In the genomic region with DNA sequence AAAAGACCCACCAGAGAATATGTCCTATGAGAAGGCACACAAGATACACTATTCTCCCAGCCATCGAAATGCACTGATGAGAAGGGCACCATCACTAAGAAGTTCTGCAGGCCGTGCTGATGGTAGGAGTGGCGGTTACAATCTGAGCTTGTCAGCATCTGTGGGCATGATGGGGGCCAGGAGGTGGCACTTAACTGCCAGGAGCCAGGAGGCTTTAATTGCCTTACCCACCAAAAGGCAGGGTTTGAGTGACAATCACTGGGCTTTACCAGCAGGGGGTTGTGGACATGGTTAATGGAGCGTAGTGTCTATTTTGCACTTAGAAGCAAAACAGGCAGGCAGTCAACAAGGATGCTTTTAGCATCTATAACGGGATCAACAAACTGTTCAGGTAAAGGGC, we compare ENCODE assay signal across 13 cellular contexts. TPM values are rescaled to one million over a fixed set of nuclear protein-coding genes. Genes with fewer than 3 reads are reported as not detected.
A peak's percentile ranks its signal among the peaks of the same experiment; 100 is the strongest.
DNase-seq lines count a peak whose midpoint lies in the region; ATAC-seq and TF ChIP-seq lines count a peak whose summit lies in the region.
"Had no signal": no experiment of that assay in that cellular context is flagged by ENCODE, and none has a peak within 500 bp of the region (broad histone marks: within the 10 kb centered on the region; RNA-seq: fewer than 3 reads in every experiment).

No MANE protein-coding gene starts in this region.

- DNase-seq in CD8-positive, alpha-beta T cell = peak in 1 of 7 experiments; percentile 23
- DNase-seq in GM12864 (ENCODE audit: low read depth) (no peak), NCI-H345 treated with DMSO at 0.1 percent for 48 hours (lab: John Stamatoyannopoulos, UW; ENCODE audit: unreplicated experiment) (peak; percentile 4), AG08396 (ENCODE audit: low spot score) (no peak), hippocampal formation (lab: John Stamatoyannopoulos, UW) (no peak)
- DNase-seq in effector memory CD8-positive, alpha-beta T cell = no peak
- DNase-seq: activated effector memory CD4-positive, alpha-beta T cell treated with Interleukin-2 at 50 U/mL for 16 hours; DMS153; IMR-90; pancreas; T-helper 9 cell; testis had no signal

- TF ChIP-seq CTCF in CD8-positive, alpha-beta T cell (IDR thresholded peaks at IDR 0.05) = no peak
- TF ChIP-seq CTCF in GM12864 (IDR thresholded peaks at IDR 0.05; ENCODE audit: low read depth, low read length, missing control alignments) = peak; percentile 36

- CTCF ChIA-PET in CD8-positive, alpha-beta T cell (lab: Charles Lee) = interaction anchor here (1.5 kb wide), 1 partner anchor 161 kb away, joined by 4 read pairs; no protein-coding TSS in a partner anchor

- no peaks in the 10 kb centered on the region for H3K9me3 ChIP-seq in CD8-positive, alpha-beta T cell (ENCODE audit: low read length)
- H3K9me3 ChIP-seq: pancreas, testis had no signal

- no peak overlapping the region for H3K27ac ChIP-seq in CD8-positive, alpha-beta T cell (ENCODE audit: low read depth, low read length)
- H3K27ac ChIP-seq: pancreas, testis had no signal

- H3K27ac Mint-ChIP-seq in CD8-positive, alpha-beta T cell = no peak overlapping the region
- no peak overlapping the region for H3K27ac Mint-ChIP-seq in effector memory CD8-positive, alpha-beta T cell

- no peak overlapping the region for H3K4me3 Mint-ChIP-seq in CD8-positive, alpha-beta T cell
- H3K4me3 Mint-ChIP-seq in effector memory CD8-positive, alpha-beta T cell = no peak overlapping the region

- H3K4me3 ChIP-seq in CD8-positive, alpha-beta T cell (ENCODE audit: low read depth, low read length) = no peak overlapping the region
- no peak overlapping the region for H3K4me3 ChIP-seq in GM12864 (ENCODE audit: low read depth, low read length)
- H3K4me3 ChIP-seq: pancreas, testis had no signal

- H3K4me1 Mint-ChIP-seq in CD8-positive, alpha-beta T cell (ENCODE audit: low read depth) = peaks cover 3% of the 10 kb centered on the region
- H3K4me1 Mint-ChIP-seq in effector memory CD8-positive, alpha-beta T cell (ENCODE audit: low read depth in 2 of 2) = no peaks in the 10 kb centered on the region

- no peaks in the 10 kb centered on the region for H3K9me3 Mint-ChIP-seq in CD8-positive, alpha-beta T cell
- H3K9me3 Mint-ChIP-seq in effector memory CD8-positive, alpha-beta T cell = no peaks in the 10 kb centered on the region

- ATAC-seq in CD8-positive, alpha-beta T cell = peak; percentile 23
- ATAC-seq in effector memory CD8-positive, alpha-beta T cell (replicated peaks) = peak; percentile 32
- ATAC-seq in GM19397 (IDR thresholded peaks at IDR 0.05; ENCODE audit: unreplicated experiment) = no peak

- no peaks in the 10 kb centered on the region for H3K36me3 Mint-ChIP-seq in CD8-positive, alpha-beta T cell
- H3K36me3 Mint-ChIP-seq in effector memory CD8-positive, alpha-beta T cell (ENCODE audit: insufficient read depth) = no peaks in the 10 kb centered on the region

- no peaks in the 10 kb centered on the region for H3K4me1 ChIP-seq in CD8-positive, alpha-beta T cell (ENCODE audit: insufficient read depth, low read length)
- H3K4me1 ChIP-seq: pancreas, testis had no signal

- H3K27me3 Mint-ChIP-seq in CD8-positive, alpha-beta T cell (ENCODE audit: low read depth) = no peaks in the 10 kb centered on the region
- no peaks in the 10 kb centered on the region for H3K27me3 Mint-ChIP-seq in effector memory CD8-positive, alpha-beta T cell

- H3K36me3 ChIP-seq in CD8-positive, alpha-beta T cell (ENCODE audit: insufficient read depth, low read length) = no peaks in the 10 kb centered on the region
- H3K36me3 ChIP-seq: pancreas had no signal

- intact Hi-C loops in CD8-positive, alpha-beta T cell (cut with DNase I, micrococcal nuclease) = loop anchor here in 1 of 2 experiments (10.0 kb wide), 1 partner anchor 494 kb away; the partner anchor contains the start of genes DUOX1 and DUOXA1

- POLR2A ChIA-PET in CD8-positive, alpha-beta T cell (lab: Charles Lee) = no interaction called here

- no peaks in the 10 kb centered on the region for H3K27me3 ChIP-seq in CD8-positive, alpha-beta T cell (ENCODE audit: insufficient read depth, low read length)
- H3K27me3 ChIP-seq: pancreas, testis had no signal

RNA-seq across cellular contexts. Expression of gene SQOR, which starts 16.0 kb away (rescaled TPM):
- total RNA-seq in CD8-positive, alpha-beta T cell = 10 to 100 TPM; 11.8 to 14.4 TPM

RNA-seq across cellular contexts. Expression of gene BLOC1S6, which starts 31.6 kb away (rescaled TPM):
- total RNA-seq in CD8-positive, alpha-beta T cell = 10 to 100 TPM; 78.1 to 78.9 TPM
